ENCODE assay signal across 2 cellular contexts in the genomic region with DNA sequence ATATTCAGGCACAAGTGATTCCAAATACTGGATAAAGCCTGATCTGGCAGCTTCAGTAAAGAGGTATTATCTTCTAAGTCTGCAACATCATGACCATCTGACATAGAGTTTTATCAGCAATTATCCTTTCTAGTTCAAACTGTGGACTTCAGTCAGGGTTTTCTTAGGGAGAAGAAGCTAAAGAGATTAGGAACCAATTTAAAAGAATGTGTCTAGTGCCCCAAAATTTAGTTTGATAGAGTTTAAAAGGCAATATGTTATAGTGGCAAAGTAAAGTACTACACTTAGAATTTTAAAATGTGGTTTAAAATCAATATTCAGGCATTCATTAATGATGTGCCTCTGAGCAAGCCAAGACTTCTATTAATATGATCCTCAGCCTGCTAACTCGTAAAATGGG.
TF ChIP-seq lines count a peak whose summit lies in the region.

No MANE protein-coding gene starts in this region.

TF ChIP-seq in SK-N-SH, 30 proteins besides CTCF, POLR2A, EP300 and RAD21 (continued from another document):
- TF ChIP-seq, protein P1, sequence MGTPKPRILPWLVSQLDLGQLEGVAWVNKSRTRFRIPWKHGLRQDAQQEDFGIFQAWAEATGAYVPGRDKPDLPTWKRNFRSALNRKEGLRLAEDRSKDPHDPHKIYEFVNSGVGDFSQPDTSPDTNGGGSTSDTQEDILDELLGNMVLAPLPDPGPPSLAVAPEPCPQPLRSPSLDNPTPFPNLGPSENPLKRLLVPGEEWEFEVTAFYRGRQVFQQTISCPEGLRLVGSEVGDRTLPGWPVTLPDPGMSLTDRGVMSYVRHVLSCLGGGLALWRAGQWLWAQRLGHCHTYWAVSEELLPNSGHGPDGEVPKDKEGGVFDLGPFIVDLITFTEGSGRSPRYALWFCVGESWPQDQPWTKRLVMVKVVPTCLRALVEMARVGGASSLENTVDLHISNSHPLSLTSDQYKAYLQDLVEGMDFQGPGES (IDR thresholded peaks at IDR 0.05; ENCODE audit: low read depth, low read length): no peak
- TF ChIP-seq, protein P2, sequence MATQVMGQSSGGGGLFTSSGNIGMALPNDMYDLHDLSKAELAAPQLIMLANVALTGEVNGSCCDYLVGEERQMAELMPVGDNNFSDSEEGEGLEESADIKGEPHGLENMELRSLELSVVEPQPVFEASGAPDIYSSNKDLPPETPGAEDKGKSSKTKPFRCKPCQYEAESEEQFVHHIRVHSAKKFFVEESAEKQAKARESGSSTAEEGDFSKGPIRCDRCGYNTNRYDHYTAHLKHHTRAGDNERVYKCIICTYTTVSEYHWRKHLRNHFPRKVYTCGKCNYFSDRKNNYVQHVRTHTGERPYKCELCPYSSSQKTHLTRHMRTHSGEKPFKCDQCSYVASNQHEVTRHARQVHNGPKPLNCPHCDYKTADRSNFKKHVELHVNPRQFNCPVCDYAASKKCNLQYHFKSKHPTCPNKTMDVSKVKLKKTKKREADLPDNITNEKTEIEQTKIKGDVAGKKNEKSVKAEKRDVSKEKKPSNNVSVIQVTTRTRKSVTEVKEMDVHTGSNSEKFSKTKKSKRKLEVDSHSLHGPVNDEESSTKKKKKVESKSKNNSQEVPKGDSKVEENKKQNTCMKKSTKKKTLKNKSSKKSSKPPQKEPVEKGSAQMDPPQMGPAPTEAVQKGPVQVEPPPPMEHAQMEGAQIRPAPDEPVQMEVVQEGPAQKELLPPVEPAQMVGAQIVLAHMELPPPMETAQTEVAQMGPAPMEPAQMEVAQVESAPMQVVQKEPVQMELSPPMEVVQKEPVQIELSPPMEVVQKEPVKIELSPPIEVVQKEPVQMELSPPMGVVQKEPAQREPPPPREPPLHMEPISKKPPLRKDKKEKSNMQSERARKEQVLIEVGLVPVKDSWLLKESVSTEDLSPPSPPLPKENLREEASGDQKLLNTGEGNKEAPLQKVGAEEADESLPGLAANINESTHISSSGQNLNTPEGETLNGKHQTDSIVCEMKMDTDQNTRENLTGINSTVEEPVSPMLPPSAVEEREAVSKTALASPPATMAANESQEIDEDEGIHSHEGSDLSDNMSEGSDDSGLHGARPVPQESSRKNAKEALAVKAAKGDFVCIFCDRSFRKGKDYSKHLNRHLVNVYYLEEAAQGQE (IDR thresholded peaks at IDR 0.05; ENCODE audit: low read depth, low read length): no peak
- TF ChIP-seq RCOR1 (IDR thresholded peaks at IDR 0.05; ENCODE audit: low read length) (no peak), ELF1 (IDR thresholded peaks at IDR 0.05) (no peak), CHD2 (IDR thresholded peaks at IDR 0.05; ENCODE audit: low read length, partially characterized antibody) (no peak), POLR2AphosphoS5 (IDR thresholded peaks at IDR 0.05; ENCODE audit: low read depth, low read length) (no peak), TEAD4 (IDR thresholded peaks at IDR 0.05; ENCODE audit: borderline replicate concordance, insufficient read depth) (no peak), RFX5 (IDR thresholded peaks at IDR 0.05; ENCODE audit: low read length) (no peak)
- TF ChIP-seq, protein P3, sequence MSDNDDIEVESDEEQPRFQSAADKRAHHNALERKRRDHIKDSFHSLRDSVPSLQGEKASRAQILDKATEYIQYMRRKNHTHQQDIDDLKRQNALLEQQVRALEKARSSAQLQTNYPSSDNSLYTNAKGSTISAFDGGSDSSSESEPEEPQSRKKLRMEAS (IDR thresholded peaks at IDR 0.05; ENCODE audit: low read depth): no peak
- TF ChIP-seq, protein P4, sequence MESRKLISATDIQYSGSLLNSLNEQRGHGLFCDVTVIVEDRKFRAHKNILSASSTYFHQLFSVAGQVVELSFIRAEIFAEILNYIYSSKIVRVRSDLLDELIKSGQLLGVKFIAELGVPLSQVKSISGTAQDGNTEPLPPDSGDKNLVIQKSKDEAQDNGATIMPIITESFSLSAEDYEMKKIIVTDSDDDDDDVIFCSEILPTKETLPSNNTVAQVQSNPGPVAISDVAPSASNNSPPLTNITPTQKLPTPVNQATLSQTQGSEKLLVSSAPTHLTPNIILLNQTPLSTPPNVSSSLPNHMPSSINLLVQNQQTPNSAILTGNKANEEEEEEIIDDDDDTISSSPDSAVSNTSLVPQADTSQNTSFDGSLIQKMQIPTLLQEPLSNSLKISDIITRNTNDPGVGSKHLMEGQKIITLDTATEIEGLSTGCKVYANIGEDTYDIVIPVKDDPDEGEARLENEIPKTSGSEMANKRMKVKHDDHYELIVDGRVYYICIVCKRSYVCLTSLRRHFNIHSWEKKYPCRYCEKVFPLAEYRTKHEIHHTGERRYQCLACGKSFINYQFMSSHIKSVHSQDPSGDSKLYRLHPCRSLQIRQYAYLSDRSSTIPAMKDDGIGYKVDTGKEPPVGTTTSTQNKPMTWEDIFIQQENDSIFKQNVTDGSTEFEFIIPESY (IDR thresholded peaks at IDR 0.05; ENCODE audit: borderline replicate concordance, low read depth): no peak

TF ChIP-seq in SK-N-SH treated with all-trans-retinoic acid at 6 μM for 48 hours, 23 proteins besides CTCF, POLR2A, EP300 and RAD21:
- TF ChIP-seq, protein P5, sequence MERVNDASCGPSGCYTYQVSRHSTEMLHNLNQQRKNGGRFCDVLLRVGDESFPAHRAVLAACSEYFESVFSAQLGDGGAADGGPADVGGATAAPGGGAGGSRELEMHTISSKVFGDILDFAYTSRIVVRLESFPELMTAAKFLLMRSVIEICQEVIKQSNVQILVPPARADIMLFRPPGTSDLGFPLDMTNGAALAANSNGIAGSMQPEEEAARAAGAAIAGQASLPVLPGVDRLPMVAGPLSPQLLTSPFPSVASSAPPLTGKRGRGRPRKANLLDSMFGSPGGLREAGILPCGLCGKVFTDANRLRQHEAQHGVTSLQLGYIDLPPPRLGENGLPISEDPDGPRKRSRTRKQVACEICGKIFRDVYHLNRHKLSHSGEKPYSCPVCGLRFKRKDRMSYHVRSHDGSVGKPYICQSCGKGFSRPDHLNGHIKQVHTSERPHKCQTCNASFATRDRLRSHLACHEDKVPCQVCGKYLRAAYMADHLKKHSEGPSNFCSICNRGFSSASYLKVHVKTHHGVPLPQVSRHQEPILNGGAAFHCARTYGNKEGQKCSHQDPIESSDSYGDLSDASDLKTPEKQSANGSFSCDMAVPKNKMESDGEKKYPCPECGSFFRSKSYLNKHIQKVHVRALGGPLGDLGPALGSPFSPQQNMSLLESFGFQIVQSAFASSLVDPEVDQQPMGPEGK (CRISPR knock-in tag; IDR thresholded peaks at IDR 0.05; ENCODE audit: borderline replicate concordance): no peak
- TF ChIP-seq TCF4 (CRISPR knock-in tag; IDR thresholded peaks at IDR 0.05; ENCODE audit: borderline replicate concordance) (no peak), CSDC2 (CRISPR knock-in tag; IDR thresholded peaks at IDR 0.05) (no peak), SNAI2 (CRISPR knock-in tag; IDR thresholded peaks at IDR 0.05) (no peak), ZNF70 (CRISPR knock-in tag; IDR thresholded peaks at IDR 0.05) (no peak), TOX (CRISPR knock-in tag; IDR thresholded peaks at IDR 0.05; ENCODE audit: borderline replicate concordance) (no peak), BACH2 (CRISPR knock-in tag; IDR thresholded peaks at IDR 0.05; ENCODE audit: borderline replicate concordance) (no peak), ESRRG (CRISPR knock-in tag; IDR thresholded peaks at IDR 0.05) (no peak), ZFP30 (CRISPR knock-in tag; IDR thresholded peaks at IDR 0.05) (no peak), ZNF565 (CRISPR knock-in tag; conservative IDR thresholded peaks at IDR 0.05; ENCODE audit: low read depth) (no peak), PPARA (CRISPR knock-in tag; IDR thresholded peaks at IDR 0.05; ENCODE audit: borderline replicate concordance) (no peak), ISL1 (CRISPR knock-in tag; IDR thresholded peaks at IDR 0.05) (no peak), RARB (CRISPR knock-in tag; IDR thresholded peaks at IDR 0.05) (no peak)
- TF ChIP-seq, protein P6, sequence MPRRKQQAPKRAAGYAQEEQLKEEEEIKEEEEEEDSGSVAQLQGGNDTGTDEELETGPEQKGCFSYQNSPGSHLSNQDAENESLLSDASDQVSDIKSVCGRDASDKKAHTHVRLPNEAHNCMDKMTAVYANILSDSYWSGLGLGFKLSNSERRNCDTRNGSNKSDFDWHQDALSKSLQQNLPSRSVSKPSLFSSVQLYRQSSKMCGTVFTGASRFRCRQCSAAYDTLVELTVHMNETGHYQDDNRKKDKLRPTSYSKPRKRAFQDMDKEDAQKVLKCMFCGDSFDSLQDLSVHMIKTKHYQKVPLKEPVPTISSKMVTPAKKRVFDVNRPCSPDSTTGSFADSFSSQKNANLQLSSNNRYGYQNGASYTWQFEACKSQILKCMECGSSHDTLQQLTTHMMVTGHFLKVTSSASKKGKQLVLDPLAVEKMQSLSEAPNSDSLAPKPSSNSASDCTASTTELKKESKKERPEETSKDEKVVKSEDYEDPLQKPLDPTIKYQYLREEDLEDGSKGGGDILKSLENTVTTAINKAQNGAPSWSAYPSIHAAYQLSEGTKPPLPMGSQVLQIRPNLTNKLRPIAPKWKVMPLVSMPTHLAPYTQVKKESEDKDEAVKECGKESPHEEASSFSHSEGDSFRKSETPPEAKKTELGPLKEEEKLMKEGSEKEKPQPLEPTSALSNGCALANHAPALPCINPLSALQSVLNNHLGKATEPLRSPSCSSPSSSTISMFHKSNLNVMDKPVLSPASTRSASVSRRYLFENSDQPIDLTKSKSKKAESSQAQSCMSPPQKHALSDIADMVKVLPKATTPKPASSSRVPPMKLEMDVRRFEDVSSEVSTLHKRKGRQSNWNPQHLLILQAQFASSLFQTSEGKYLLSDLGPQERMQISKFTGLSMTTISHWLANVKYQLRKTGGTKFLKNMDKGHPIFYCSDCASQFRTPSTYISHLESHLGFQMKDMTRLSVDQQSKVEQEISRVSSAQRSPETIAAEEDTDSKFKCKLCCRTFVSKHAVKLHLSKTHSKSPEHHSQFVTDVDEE (CRISPR knock-in tag; IDR thresholded peaks at IDR 0.05): no peak
- TF ChIP-seq, protein P7, sequence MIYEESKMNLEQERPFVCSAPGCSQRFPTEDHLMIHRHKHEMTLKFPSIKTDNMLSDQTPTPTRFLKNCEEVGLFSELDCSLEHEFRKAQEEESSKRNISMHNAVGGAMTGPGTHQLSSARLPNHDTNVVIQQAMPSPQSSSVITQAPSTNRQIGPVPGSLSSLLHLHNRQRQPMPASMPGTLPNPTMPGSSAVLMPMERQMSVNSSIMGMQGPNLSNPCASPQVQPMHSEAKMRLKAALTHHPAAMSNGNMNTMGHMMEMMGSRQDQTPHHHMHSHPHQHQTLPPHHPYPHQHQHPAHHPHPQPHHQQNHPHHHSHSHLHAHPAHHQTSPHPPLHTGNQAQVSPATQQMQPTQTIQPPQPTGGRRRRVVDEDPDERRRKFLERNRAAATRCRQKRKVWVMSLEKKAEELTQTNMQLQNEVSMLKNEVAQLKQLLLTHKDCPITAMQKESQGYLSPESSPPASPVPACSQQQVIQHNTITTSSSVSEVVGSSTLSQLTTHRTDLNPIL (CRISPR knock-in tag; IDR thresholded peaks at IDR 0.05; ENCODE audit: low read depth): no peak
- TF ChIP-seq, protein P8, sequence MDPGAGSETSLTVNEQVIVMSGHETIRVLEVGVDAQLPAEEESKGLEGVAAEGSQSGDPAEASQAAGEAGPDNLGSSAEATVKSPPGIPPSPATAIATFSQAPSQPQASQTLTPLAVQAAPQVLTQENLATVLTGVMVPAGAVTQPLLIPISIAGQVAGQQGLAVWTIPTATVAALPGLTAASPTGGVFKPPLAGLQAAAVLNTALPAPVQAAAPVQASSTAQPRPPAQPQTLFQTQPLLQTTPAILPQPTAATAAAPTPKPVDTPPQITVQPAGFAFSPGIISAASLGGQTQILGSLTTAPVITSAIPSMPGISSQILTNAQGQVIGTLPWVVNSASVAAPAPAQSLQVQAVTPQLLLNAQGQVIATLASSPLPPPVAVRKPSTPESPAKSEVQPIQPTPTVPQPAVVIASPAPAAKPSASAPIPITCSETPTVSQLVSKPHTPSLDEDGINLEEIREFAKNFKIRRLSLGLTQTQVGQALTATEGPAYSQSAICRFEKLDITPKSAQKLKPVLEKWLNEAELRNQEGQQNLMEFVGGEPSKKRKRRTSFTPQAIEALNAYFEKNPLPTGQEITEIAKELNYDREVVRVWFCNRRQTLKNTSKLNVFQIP (CRISPR knock-in tag; IDR thresholded peaks at IDR 0.05; ENCODE audit: borderline replicate concordance, low read depth): no peak
- TF ChIP-seq, protein P9, sequence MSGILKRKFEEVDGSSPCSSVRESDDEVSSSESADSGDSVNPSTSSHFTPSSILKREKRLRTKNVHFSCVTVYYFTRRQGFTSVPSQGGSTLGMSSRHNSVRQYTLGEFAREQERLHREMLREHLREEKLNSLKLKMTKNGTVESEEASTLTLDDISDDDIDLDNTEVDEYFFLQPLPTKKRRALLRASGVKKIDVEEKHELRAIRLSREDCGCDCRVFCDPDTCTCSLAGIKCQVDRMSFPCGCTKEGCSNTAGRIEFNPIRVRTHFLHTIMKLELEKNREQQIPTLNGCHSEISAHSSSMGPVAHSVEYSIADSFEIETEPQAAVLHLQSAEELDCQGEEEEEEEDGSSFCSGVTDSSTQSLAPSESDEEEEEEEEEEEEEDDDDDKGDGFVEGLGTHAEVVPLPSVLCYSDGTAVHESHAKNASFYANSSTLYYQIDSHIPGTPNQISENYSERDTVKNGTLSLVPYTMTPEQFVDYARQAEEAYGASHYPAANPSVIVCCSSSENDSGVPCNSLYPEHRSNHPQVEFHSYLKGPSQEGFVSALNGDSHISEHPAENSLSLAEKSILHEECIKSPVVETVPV (CRISPR knock-in tag; IDR thresholded peaks at IDR 0.05): no peak
TF ChIP-seq in SK-N-SH treated with all-trans-retinoic acid at 6 μM for 48 hours: peak in this region for 0.
